ENCODE assay signal across 21 cellular contexts in genomic region chr2:168825149-168825548, GRCh38.
"Had no signal": no experiment of that assay in that cellular context is flagged by ENCODE, and none has a peak within 500 bp of the region (broad histone marks: within the 10 kb centered on the region; RNA-seq: fewer than 3 reads in every experiment).

No MANE protein-coding gene starts in this region.

- H3K27ac ChIP-seq: SJCRH30 had no signal

- H3K27me3 ChIP-seq: MG63, SJCRH30 had no signal

- H3K4me1 ChIP-seq: SJCRH30 had no signal

- H3K36me3 ChIP-seq: MG63, SJCRH30 had no signal

- H3K4me3 ChIP-seq: MG63, SJCRH30 had no signal

- H3K9me3 ChIP-seq: MG63, SJCRH30 had no signal

- ATAC-seq: Panc1, PC-3, Right ventricle myocardium inferior, SK-N-SH treated with all-trans-retinoic acid at 6 μM for 48 hours had no signal

- DNase-seq: Karpas-422, KG1, MG63, NCI-H1092, NCI-H1105 treated with DMSO at 0.1 percent for 48 hours, NCI-H1417 treated with DMSO at 0.1 percent for 48 hours, NCI-H146, NCI-H1694 treated with DMSO at 0.1 percent for 48 hours, NCI-H1930, NCI-H2081, NCI-H2107, NCI-H2171 treated with DMSO at 0.1 percent for 48 hours, NCI-H345, NCI-H446 treated with DMSO at 0.1 percent for 48 hours, NCI-H526, PC-3, SHP77 treated with DMSO at 0.1 percent for 48 hours, SJCRH30 had no signal
